ENCODE assay signal across 1 cellular context in the genomic region with DNA sequence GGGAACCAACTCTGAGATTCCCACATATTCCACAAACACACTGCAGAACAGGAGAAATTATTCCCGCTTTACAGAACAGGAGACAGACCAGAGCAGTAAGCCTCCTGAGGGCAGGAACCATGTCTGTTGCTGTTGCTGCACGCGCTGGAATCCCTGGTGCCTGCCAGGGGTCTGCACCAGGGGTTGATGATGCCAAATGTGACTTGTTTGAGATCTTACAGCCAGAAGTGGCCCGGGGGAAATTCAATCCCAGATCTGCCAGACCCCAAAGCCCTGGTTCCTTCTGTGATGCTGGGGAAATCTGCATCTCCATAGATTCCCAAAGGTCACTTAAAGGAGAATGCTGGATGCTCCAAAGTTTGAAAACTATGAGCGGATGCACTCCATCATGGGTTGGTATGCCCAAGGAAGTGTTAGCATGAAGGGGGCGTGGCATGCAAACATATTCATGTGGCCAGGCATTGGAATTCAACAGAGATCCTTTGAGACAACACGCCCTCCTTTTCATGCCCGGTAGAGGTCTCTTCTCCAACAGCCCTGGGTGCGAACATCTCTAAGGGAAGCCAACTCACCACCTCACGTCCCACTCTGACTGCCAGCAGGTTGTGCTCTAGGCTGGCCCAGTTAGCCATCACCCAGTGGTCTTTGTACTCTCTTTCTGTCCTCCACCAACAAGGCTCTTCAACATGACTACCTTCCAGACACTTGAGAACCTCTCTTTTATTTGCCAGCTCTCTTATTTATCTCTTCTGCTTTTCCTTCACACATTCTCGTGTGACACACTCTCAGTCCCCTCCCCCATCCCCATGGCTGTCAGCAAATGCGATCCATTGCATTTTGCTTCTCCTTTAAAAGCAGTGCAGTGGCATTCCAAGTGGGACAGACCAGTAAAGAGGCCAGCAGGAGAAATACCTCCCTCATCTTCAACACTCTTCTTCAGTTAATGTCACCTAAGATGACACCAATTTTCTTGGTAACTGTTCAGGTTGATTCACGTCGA.
TF ChIP-seq lines count a peak whose summit lies in the region.

No MANE protein-coding gene starts in this region.

TF ChIP-seq in HCT116, 20 proteins besides CTCF, POLR2A, EP300 and RAD21 (continued from another document):
- TF ChIP-seq, protein P1, sequence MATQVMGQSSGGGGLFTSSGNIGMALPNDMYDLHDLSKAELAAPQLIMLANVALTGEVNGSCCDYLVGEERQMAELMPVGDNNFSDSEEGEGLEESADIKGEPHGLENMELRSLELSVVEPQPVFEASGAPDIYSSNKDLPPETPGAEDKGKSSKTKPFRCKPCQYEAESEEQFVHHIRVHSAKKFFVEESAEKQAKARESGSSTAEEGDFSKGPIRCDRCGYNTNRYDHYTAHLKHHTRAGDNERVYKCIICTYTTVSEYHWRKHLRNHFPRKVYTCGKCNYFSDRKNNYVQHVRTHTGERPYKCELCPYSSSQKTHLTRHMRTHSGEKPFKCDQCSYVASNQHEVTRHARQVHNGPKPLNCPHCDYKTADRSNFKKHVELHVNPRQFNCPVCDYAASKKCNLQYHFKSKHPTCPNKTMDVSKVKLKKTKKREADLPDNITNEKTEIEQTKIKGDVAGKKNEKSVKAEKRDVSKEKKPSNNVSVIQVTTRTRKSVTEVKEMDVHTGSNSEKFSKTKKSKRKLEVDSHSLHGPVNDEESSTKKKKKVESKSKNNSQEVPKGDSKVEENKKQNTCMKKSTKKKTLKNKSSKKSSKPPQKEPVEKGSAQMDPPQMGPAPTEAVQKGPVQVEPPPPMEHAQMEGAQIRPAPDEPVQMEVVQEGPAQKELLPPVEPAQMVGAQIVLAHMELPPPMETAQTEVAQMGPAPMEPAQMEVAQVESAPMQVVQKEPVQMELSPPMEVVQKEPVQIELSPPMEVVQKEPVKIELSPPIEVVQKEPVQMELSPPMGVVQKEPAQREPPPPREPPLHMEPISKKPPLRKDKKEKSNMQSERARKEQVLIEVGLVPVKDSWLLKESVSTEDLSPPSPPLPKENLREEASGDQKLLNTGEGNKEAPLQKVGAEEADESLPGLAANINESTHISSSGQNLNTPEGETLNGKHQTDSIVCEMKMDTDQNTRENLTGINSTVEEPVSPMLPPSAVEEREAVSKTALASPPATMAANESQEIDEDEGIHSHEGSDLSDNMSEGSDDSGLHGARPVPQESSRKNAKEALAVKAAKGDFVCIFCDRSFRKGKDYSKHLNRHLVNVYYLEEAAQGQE (IDR thresholded peaks at IDR 0.05; ENCODE audit: low read depth), result no peak
- TF ChIP-seq JUND (IDR thresholded peaks at IDR 0.05), result no peak
- TF ChIP-seq CBX3 (IDR thresholded peaks at IDR 0.05; ENCODE audit: low read depth), result no peak
